ENCODE assay signal across 27 cellular contexts in the genomic region with DNA sequence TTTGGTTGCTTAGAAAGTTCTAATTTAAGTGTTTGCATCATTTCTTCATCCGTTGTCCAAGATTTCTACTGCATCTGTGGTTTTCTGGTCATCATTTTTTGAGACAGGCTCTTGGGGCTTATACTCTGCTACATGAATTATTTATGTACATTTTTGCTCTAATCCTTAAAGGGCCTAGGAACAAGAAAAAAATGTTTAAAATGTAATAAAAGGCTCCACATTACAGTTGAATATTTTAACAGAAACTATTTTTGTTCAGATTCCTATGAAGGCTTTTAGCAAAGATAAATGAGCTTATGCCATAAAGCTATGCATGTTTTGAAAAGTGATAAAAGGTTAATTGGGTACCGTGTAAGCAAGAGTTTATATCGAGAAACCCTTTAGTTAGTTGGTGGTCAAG.
DNase-seq lines count a peak whose midpoint lies in the region; FAIRE-seq and TF ChIP-seq lines count a peak whose summit lies in the region.
"Had no signal": no experiment of that assay in that cellular context is flagged by ENCODE, and none has a peak within 500 bp of the region (broad histone marks: within the 10 kb centered on the region; RNA-seq: fewer than 3 reads in every experiment).

No MANE protein-coding gene starts in this region.

- WGBS in spleen, 5 donors: 70 to 81% (median 80%) methylated on average over 3 of the region's 3 CpGs

- H3K27me3 ChIP-seq in HAP-1 (ENCODE audit: low read depth) (no peaks in the 10 kb centered on the region), spleen (replicated peaks in 1 of 7) (no peaks in the 10 kb centered on the region)
- H3K27me3 ChIP-seq: BE2C, Peyer's patch had no signal

- peaks cover 12% of the 10 kb centered on the region for H3K4me1 ChIP-seq in HAP-1
- no peaks in the 10 kb centered on the region for H3K4me1 ChIP-seq in spleen
- H3K4me1 ChIP-seq: BE2C, Caco-2, Peyer's patch had no signal

- TF ChIP-seq POLR2A in spleen (IDR thresholded peaks at IDR 0.05): no peak

- H3K36me3 ChIP-seq in SK-N-MC (ENCODE audit: insufficient read depth, low read length) (no peaks in the 10 kb centered on the region), HAP-1 (replicated peaks) (no peaks in the 10 kb centered on the region), spleen (no peaks in the 10 kb centered on the region)
- H3K36me3 ChIP-seq: BE2C, Peyer's patch had no signal

- in situ Hi-C loops in HAP-1 (cut with MboI; ENCODE audit: low sequenced_read_pairs): no loop called here

- intact Hi-C loops in spleen (cut with DNase I; ENCODE audit: low total_unique reads): no loop called here

- H3K4me3 ChIP-seq in SK-N-MC (peak overlapping the region; percentile 71), HAP-1 (no peak overlapping the region), spleen (no peak overlapping the region)
- H3K4me3 ChIP-seq: GM12878, Peyer's patch had no signal

- TF ChIP-seq CTCF in 22Rv1 (IDR thresholded peaks at IDR 0.05): no peak
- no peak for TF ChIP-seq CTCF in spleen (IDR thresholded peaks at IDR 0.05 in 8 of 11, conservative IDR thresholded peaks at IDR 0.05 in 3 of 11)

- no peak for DNase-seq in SK-N-MC (ENCODE audit: low read depth, low spot score)
- peak; percentile 6 for DNase-seq in fibroblast of the conjunctiva (ENCODE audit: low read depth)
- DNase-seq in DMS53 treated with DMSO at 0.1 percent for 48 hours (lab: John Stamatoyannopoulos, UW; ENCODE audit: unreplicated experiment): no peak
- DNase-seq in HAP-1 (ENCODE audit: low spot score in 2 of 2): no peak
- no peak for DNase-seq in spleen
- DNase-seq in effector CD8-positive, alpha-beta T cell (lab: John Stamatoyannopoulos, UW): no peak
- DNase-seq: 8988T; BE2C; Caco-2; CD4-positive, alpha-beta T cell; GF-D8; H9; KBM-7; MM.1S; NCI-H1048; NCI-H1417 treated with DMSO at 0.1 percent for 48 hours; NCI-H1930; NCI-H345; NCI-H524; NCI-H774; Peyer's patch; T-helper 1 cell had no signal

- FAIRE-seq in G401.6 (lab: Jason Lieb, UNC): peak; percentile 13
- FAIRE-seq: GM12878, HepG2 had no signal

- H3K9me3 ChIP-seq in SK-N-MC (ENCODE audit: low read depth, low read length) (0 out of 2 replicates have a peak, but pooled peaks cover 3% of the 10 kb centered on the region), HAP-1 (no peaks in the 10 kb centered on the region), spleen (no peaks in the 10 kb centered on the region)
- H3K9me3 ChIP-seq: BE2C, Caco-2, Peyer's patch had no signal

- peak overlapping the region; percentile 35 for H3K9ac ChIP-seq in SK-N-MC (ENCODE audit: insufficient read length)

- H3K27ac ChIP-seq in 22Rv1 (peak overlapping the region; percentile 64), SK-N-MC (peak overlapping the region; percentile 87), spleen (no peak overlapping the region)
- H3K27ac ChIP-seq: HL-60, Peyer's patch had no signal

Comparison
In these comparisons a context has a peak if more than half of its experiments do, and no peak if none do; other contexts are left out.
1. H3K27ac ChIP-seq: peak in 22Rv1 (single experiment) and SK-N-MC (single experiment); none in spleen (0 of 8).